ENCODE assay signal across 8 cellular contexts in genomic region chr7:138982204-138982623, GRCh38. TPM values are rescaled to one million over a fixed set of nuclear protein-coding genes. Genes with fewer than 3 reads are reported as not detected.
DNase-seq lines count a peak whose midpoint lies in the region; ATAC-seq, FAIRE-seq and TF ChIP-seq lines count a peak whose summit lies in the region.

No MANE protein-coding gene starts in this region.

- H3K4me3 Mint-ChIP-seq in HFFc6 = peak overlapping the region; percentile 74; the same call in 1 of the 2 replicates

- peak overlapping the region; percentile 85 for H3K56ac ChIP-seq in mesendoderm (ENCODE audit: low read length)

- peaks cover 10% of the 10 kb centered on the region for H3K36me3 Mint-ChIP-seq in HFFc6 (ENCODE audit: low read depth)

- H2AK5ac ChIP-seq in mesendoderm (ENCODE audit: low read length) = no peak overlapping the region

- CTCF ChIA-PET in K562 (lab: Yijun Ruan, JAX; ENCODE audit: low intra/inter-chr PET ratio) = interaction anchor here (0.6 kb wide), 1 partner anchor 233 kb away, joined by 3 read pairs; no protein-coding TSS in a partner anchor

- no peak overlapping the region for H3K4ac ChIP-seq in mesendoderm (ENCODE audit: low read depth, low read length)

- TF ChIP-seq CTCF in HFFc6 (IDR thresholded peaks at IDR 0.05) = no peak
- no peak for TF ChIP-seq CTCF in K562 (IDR thresholded peaks at IDR 0.05 in 2 of 3, conservative IDR thresholded peaks at IDR 0.05 in 1 of 3; ENCODE audit: insufficient read depth in 2 of 3, low read depth in 1 of 3, low read length in 3 of 3)

- H3K4me1 ChIP-seq in ACC112 (ENCODE audit: control insufficient read depth, insufficient read depth, low read length, unreplicated experiment) (peaks cover 10% of the 10 kb centered on the region), K562 (replicated peaks in 1 of 2; ENCODE audit: control insufficient read depth in 2 of 2, insufficient read depth in 2 of 2, low read length in 2 of 2) (peaks cover 0 to 14% of the 10 kb centered on the region in 2 experiments; a peak in 2 of 5 replicates), mesendoderm (ENCODE audit: control insufficient read depth, low read depth, low read length) (peaks cover 9% of the 10 kb centered on the region)

- H3K27ac ChIP-seq in ACC112 (ENCODE audit: low read depth, low read length) = no peak overlapping the region
- H3K27ac ChIP-seq in K562 (ENCODE audit: extremely low read depth, low read depth, low read length) = no peak overlapping the region
- H3K27ac ChIP-seq in mesendoderm (ENCODE audit: low read depth, low read length) = no peak overlapping the region

- no peak for ATAC-seq in K562

- no peak overlapping the region for H2BK120ac ChIP-seq in mesendoderm (ENCODE audit: low read depth, low read length)

- H2BK15ac ChIP-seq in mesendoderm (replicated peaks; ENCODE audit: low read depth) = no peak overlapping the region

- no peak overlapping the region for H4K5ac ChIP-seq in mesendoderm (ENCODE audit: low read length)

- H3K9me1 ChIP-seq in K562 (ENCODE audit: control insufficient read depth, insufficient read depth, low read length) = no peaks in the 10 kb centered on the region

- TF ChIP-seq POLR2A in K562 (conservative IDR thresholded peaks at IDR 0.05) = no peak

- no peak overlapping the region for H4K8ac ChIP-seq in mesendoderm (ENCODE audit: low read depth, low read length)

- DNase-seq in HFFc6 = no peak
- peak in 1 of 4 experiments; percentile 9 for DNase-seq in K562 (ENCODE audit: extremely low read depth in 1 of 4, low spot score in 3 of 4)
- DNase-seq in mesendoderm = no peak
- no peak for DNase-seq in NCI-H1417 treated with DMSO at 0.1 percent for 48 hours (lab: John Stamatoyannopoulos, UW)
- no peak for DNase-seq in cerebellar cortex (ENCODE audit: low spot score)
- no peak for DNase-seq in hepatic stellate cell (ENCODE audit: low spot score)
- no peak for DNase-seq in GM19238 (ENCODE audit: insufficient read length, low spot score)

- H3K27me3 Mint-ChIP-seq in HFFc6 (ENCODE audit: insufficient read depth) = peaks cover 2% of the 10 kb centered on the region; the same call in 1 of the 2 replicates

- FAIRE-seq in K562 (lab: Jason Lieb, UNC) = no peak

- BruUV-seq in K562 (replicated peaks; lab: Mats Ljungman, UMichigan) = no TSS peak

- H3K9ac ChIP-seq in K562 (ENCODE audit: insufficient read depth in 1 of 2, low read depth in 2 of 2, low read length in 2 of 2) = peak overlapping the region in 1 of 2 experiments; percentile 14; a peak in 1 of 4 replicates
- peak overlapping the region; percentile 74 for H3K9ac ChIP-seq in mesendoderm (ENCODE audit: low read length)

- H3K4me3 ChIP-seq in ACC112 (ENCODE audit: low read depth, low read length) = peak overlapping the region; percentile 77
- no peak overlapping the region for H3K4me3 ChIP-seq in K562
- H3K4me3 ChIP-seq in mesendoderm (ENCODE audit: low read length) = no peak overlapping the region

- H3K36me3 ChIP-seq in ACC112 (ENCODE audit: insufficient read depth, low read length) = no peaks in the 10 kb centered on the region
- no peaks in the 10 kb centered on the region for H3K36me3 ChIP-seq in K562 (ENCODE audit: control insufficient read depth, insufficient read depth, low read length)
- no peaks in the 10 kb centered on the region for H3K36me3 ChIP-seq in mesendoderm (ENCODE audit: control insufficient read depth, insufficient read depth, low read length)

- H3K9me3 ChIP-seq in K562 (replicated peaks; ENCODE audit: control insufficient read depth, insufficient read depth, low read depth, low read length) = no peaks in the 10 kb centered on the region

- H2BK5ac ChIP-seq in mesendoderm (ENCODE audit: low read length) = no peak overlapping the region

- POLR2A ChIA-PET in K562 (lab: Yijun Ruan, JAX) = interaction anchor here (1.0 to 1.8 kb wide), 2 partner anchors 18 to 96 kb away, joined by 3 to 6 read pairs; no protein-coding TSS in a partner anchor

- H3K23ac ChIP-seq in mesendoderm (ENCODE audit: low read length) = peak overlapping the region; percentile 45

- peaks cover 39% of the 10 kb centered on the region for H3K4me1 Mint-ChIP-seq in HFFc6 (ENCODE audit: low read depth)

- in situ Hi-C loops in K562 (cut with MboI) = no loop called here

- H3K79me1 ChIP-seq in mesendoderm (ENCODE audit: low read length) = peaks cover 4% of the 10 kb centered on the region

- 44% methylated on average over 14 of the region's 14 CpGs for WGBS in K562 (ENCODE audit: insufficient coverage, low coverage, missing lambda C conversion rate)
- no CpG with 5 or more reads among the region's 14 CpGs for WGBS in mesendoderm (ENCODE audit: extremely low coverage, insufficient coverage, low lambda C conversion rate)

- H3K4me2 ChIP-seq in K562 (ENCODE audit: insufficient read depth, low read length) = no peak overlapping the region
- peak overlapping the region; percentile 71 for H3K4me2 ChIP-seq in mesendoderm (ENCODE audit: low read length)

- peaks cover 13% of the 10 kb centered on the region for H3K27me3 ChIP-seq in ACC112 (ENCODE audit: insufficient read depth, low read length)
- peaks cover 57 to 70% of the 10 kb centered on the region in 2 experiments for H3K27me3 ChIP-seq in K562 (ENCODE audit: control insufficient read depth in 2 of 2, insufficient read depth in 2 of 2, low read length in 2 of 2)
- no peaks in the 10 kb centered on the region for H3K27me3 ChIP-seq in mesendoderm (ENCODE audit: insufficient read depth, low read length, poor library complexity)

- peaks cover 7% of the 10 kb centered on the region; the same call in 1 of the 2 replicates for H4K20me1 ChIP-seq in K562 (replicated peaks; ENCODE audit: control insufficient read depth, insufficient read depth, low read length)

- H3K18ac ChIP-seq in mesendoderm (ENCODE audit: low read length) = no peak overlapping the region

- TF ChIP-seq RAD21 in K562 (CRISPR knock-in tag; conservative IDR thresholded peaks at IDR 0.05 in 1 of 2, IDR thresholded peaks at IDR 0.05 in 1 of 2) = no peak

- no peak for TF ChIP-seq EP300 in K562 (IDR thresholded peaks at IDR 0.05; ENCODE audit: low read length)

- H3K79me2 ChIP-seq in ACC112 (ENCODE audit: control insufficient read depth, insufficient read depth, low read length, unreplicated experiment) (no peaks in the 10 kb centered on the region), K562 (ENCODE audit: control insufficient read depth, insufficient read depth, low read length) (no peaks in the 10 kb centered on the region), mesendoderm (ENCODE audit: control insufficient read depth, insufficient read depth, low read length) (peaks cover 4% of the 10 kb centered on the region)

- peaks cover 4% of the 10 kb centered on the region; the same call in 1 of the 2 replicates for H3K9me3 Mint-ChIP-seq in HFFc6

- H2AFZ ChIP-seq in ACC112 (ENCODE audit: low read length, unreplicated experiment) (peak overlapping the region; percentile 82), K562 (ENCODE audit: low read depth, low read length) (no peak overlapping the region)

- no peak overlapping the region for H3K27ac Mint-ChIP-seq in HFFc6

- intact Hi-C loops in K562 (cut with micrococcal nuclease) = loop anchor here (2.0 kb wide), 1 partner anchor 95 kb away; no protein-coding TSS in a partner anchor

TF ChIP-seq in K562, 482 proteins besides CTCF, POLR2A, EP300 and RAD21 (continues in another document):
- 0 out of 2 replicates have a peak, but pooled peaks have one; percentile 43 for TF ChIP-seq NR3C1 (CRISPR knock-in tag; IDR thresholded peaks at IDR 0.05)
- TF ChIP-seq RB1 (IDR thresholded peaks at IDR 0.05; ENCODE audit: low read depth) = no peak

RNA-seq across cellular contexts. Expression of gene KIAA1549, which starts 1.0 kb away (rescaled TPM):
- 10 to 100 TPM in 2 of 6 experiments, 1 to 10 TPM in 4; 7.0 to 13.3 (median 7.9) TPM for total RNA-seq in HFFc6 (2021; fragmentation: NEBNext Ultra II Directional; extraction: Animal tissue kit (Norgen Biotek cat#: 25700))
- 1.3 and 1.6 TPM in 2 replicates for total RNA-seq in K562 (2011; cell fraction: chromatin; rRNA removed; ENCODE audit: low replicate concordance)
- total RNA-seq in K562 (2011; cell fraction: nucleolus; rRNA removed) = 0.53 and 0.67 TPM in 2 replicates
- total RNA-seq in K562 (2011; cell fraction: nucleoplasm; rRNA removed) = 0.88 and 1.8 TPM in 2 replicates
- 0.04 and 0.09 TPM in 2 replicates for total RNA-seq in K562 (2014; rRNA removed)
- total RNA-seq in K562 (2014; rRNA removed; fragmentation: Illumina TruSeq; extraction: Trizol) = 0.07 and 0.10 TPM in 2 replicates
- 0.04 TPM in 2 replicates for total RNA-seq in K562 (2015; rRNA removed; fragmentation: Illumina TruSeq; extraction: Trizol)
- 0.25 and 0.29 TPM in 2 replicates for total RNA-seq in K562 (2021)
- polyA plus RNA-seq in K562 (2011; rRNA removed) = 0.17 and 0.24 TPM in 2 replicates
- 0.27 and 0.29 TPM in 2 replicates for polyA plus RNA-seq in K562 (2011; cell fraction: cytosol; rRNA removed)
- polyA plus RNA-seq in K562 (2011; cell fraction: nucleus; rRNA removed) = 0.48 and 0.78 TPM in 2 replicates
- polyA plus RNA-seq in K562 (2012) = 0.17 and 0.24 TPM in 2 replicates
- polyA plus RNA-seq in K562 (2014; fragmentation: Illumina TruSeq; extraction: Trizol) = 0.16 and 0.24 TPM in 2 replicates
- under 1 TPM; 0.01 TPM for polyA plus RNA-seq in K562 (2014; fragmentation: Nextera tagmentation; extraction: Ambion mirVana)
- polyA plus RNA-seq in K562 (2014; rRNA removed) = 0.04 and 0.05 TPM in 2 replicates
- 0.39 and 0.48 TPM in 2 replicates for polyA minus RNA-seq in K562 (2011; rRNA and poly(A)+ RNA removed)
- 0.10 and 0.55 TPM in 2 replicates for polyA minus RNA-seq in K562 (2011; cell fraction: cytosol; rRNA and poly(A)+ RNA removed)
- 0.67 TPM in 2 replicates for polyA minus RNA-seq in K562 (2011; cell fraction: nucleus; rRNA and poly(A)+ RNA removed)
- 6.7 TPM for polyA plus RNA-seq in mesendoderm (2013, experiment 1 of 2)
- polyA plus RNA-seq in mesendoderm (2013, experiment 2 of 2) = 6.5 TPM

RNA-seq across cellular contexts. Expression of gene ZC3HAV1L, which starts 53.6 kb away (rescaled TPM):
- 10 to 100 TPM in 4 of 6 experiments, 1 to 10 TPM in 2; 9.2 to 12.1 (median 10.3) TPM for total RNA-seq in HFFc6 (2021; fragmentation: NEBNext Ultra II Directional; extraction: Animal tissue kit (Norgen Biotek cat#: 25700))
- total RNA-seq in K562 (2011; cell fraction: chromatin; rRNA removed; ENCODE audit: low replicate concordance) = not detected in 2 replicates
- not detected in 2 replicates for total RNA-seq in K562 (2011; cell fraction: nucleolus; rRNA removed)
- not detected in 2 replicates for total RNA-seq in K562 (2011; cell fraction: nucleoplasm; rRNA removed)
- not detected in 2 replicates for total RNA-seq in K562 (2014; rRNA removed)
- total RNA-seq in K562 (2014; rRNA removed; fragmentation: Illumina TruSeq; extraction: Trizol) = not detected in 2 replicates
- total RNA-seq in K562 (2015; rRNA removed; fragmentation: Illumina TruSeq; extraction: Trizol) = not detected in 2 replicates
- not detected in 2 replicates for total RNA-seq in K562 (2021)
- not detected in 2 replicates for polyA plus RNA-seq in K562 (2011; rRNA removed)
- polyA plus RNA-seq in K562 (2011; cell fraction: cytosol; rRNA removed) = not detected in 2 replicates
- polyA plus RNA-seq in K562 (2011; cell fraction: nucleus; rRNA removed) = not detected in 2 replicates
- not detected in 2 replicates for polyA plus RNA-seq in K562 (2012)
- polyA plus RNA-seq in K562 (2014; fragmentation: Illumina TruSeq; extraction: Trizol) = not detected in 2 replicates
- polyA plus RNA-seq in K562 (2014; fragmentation: Nextera tagmentation; extraction: Ambion mirVana) = not detected
- polyA plus RNA-seq in K562 (2014; rRNA removed) = not detected in 2 replicates
- polyA minus RNA-seq in K562 (2011; rRNA and poly(A)+ RNA removed) = not detected in 2 replicates
- not detected in 2 replicates for polyA minus RNA-seq in K562 (2011; cell fraction: cytosol; rRNA and poly(A)+ RNA removed)
- not detected in 2 replicates for polyA minus RNA-seq in K562 (2011; cell fraction: nucleus; rRNA and poly(A)+ RNA removed)
- 3.8 TPM for polyA plus RNA-seq in mesendoderm (2013, experiment 1 of 2)
- 3.6 TPM for polyA plus RNA-seq in mesendoderm (2013, experiment 2 of 2)

Comparison
In these comparisons a context has a peak if more than half of its experiments do, and no peak if none do; other contexts are left out.
1. RNA of gene ZC3HAV1L, which starts 53.6 kb away (total RNA-seq): 9.2 to 12.1 TPM in HFFc6; not detected in K562; every median in the first group is over 10 times any median in the second.